8 cellular contexts compared by ENCODE assay signal in the genomic region with DNA sequence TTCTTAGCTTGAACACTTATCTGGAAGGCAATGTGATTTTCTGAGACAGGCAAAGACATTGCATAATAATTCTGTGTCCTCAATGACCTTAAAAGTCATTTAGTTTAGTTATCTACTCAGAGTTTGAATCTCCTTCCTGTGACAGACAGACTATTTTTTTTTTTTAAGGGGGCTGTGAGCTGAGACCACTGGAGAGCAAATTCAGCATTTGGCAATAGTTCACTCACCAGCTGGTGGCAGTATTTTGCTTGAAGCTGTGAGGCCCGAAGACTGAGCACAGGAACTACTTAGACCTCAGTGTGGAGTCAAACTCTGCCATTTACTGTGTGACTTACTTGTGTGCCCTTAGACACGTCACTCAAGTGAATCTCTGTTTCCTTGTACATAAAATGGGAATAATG. TPM values are rescaled to one million over a fixed set of nuclear protein-coding genes. Genes with fewer than 3 reads are reported as not detected.
A peak's percentile ranks its signal among the peaks of the same experiment; 100 is the strongest.
DNase-seq lines count a peak whose midpoint lies in the region; ATAC-seq and TF ChIP-seq lines count a peak whose summit lies in the region.

No MANE protein-coding gene starts in this region.

- WGBS in heart right ventricle, 2 donors: 7 to 12% methylated on average over 2 of the region's 2 CpGs
- 0 to 17% methylated on average over 2 of the region's 2 CpGs for WGBS in tibial nerve, 2 donors

- CTCF ChIA-PET in BJ (lab: Yijun Ruan, JAX): interaction anchor here (0.5 to 1.7 kb wide), 7 partner anchors 10 to 513 kb away, joined by 3 to 7 read pairs (median 3); no protein-coding TSS in a partner anchor
- CTCF ChIA-PET in WTC11 (lab: Charles Lee): interaction anchor here (0.6 to 3.4 kb wide), 25 partner anchors 9 to 259 kb away, joined by 3 to 18 read pairs (median 5); a partner anchor contains a TSS
- CTCF ChIA-PET in CD4-positive, alpha-beta T cell (lab: Charles Lee): interaction anchor here (0.7 kb wide), 1 partner anchor 17 kb away, joined by 3 read pairs; no protein-coding TSS in a partner anchor

- H3K4me3 Mint-ChIP-seq in WTC11: no peak overlapping the region
- no peak overlapping the region for H3K4me3 Mint-ChIP-seq in CD4-positive, alpha-beta T cell

- no peaks in the 10 kb centered on the region for H3K27me3 Mint-ChIP-seq in WTC11 (ENCODE audit: low read depth)
- peaks cover 35% of the 10 kb centered on the region for H3K27me3 Mint-ChIP-seq in CD4-positive, alpha-beta T cell

- H3K4me3 ChIP-seq in BJ (ENCODE audit: low read depth, low read length) (no peak overlapping the region), NB4 (ENCODE audit: low read depth, low read length) (no peak overlapping the region), heart right ventricle (no peak overlapping the region), tibial nerve (no peak overlapping the region)

- TF ChIP-seq POLR2A in NB4 (IDR thresholded peaks at IDR 0.05; ENCODE audit: extremely low read depth, insufficient read length): no peak
- TF ChIP-seq POLR2A in tibial nerve (IDR thresholded peaks at IDR 0.05): no peak

- no peaks in the 10 kb centered on the region for H3K36me3 ChIP-seq in BJ (ENCODE audit: control insufficient read depth, insufficient read depth, low read length)
- no peaks in the 10 kb centered on the region for H3K36me3 ChIP-seq in heart right ventricle
- H3K36me3 ChIP-seq in tibial nerve: no peaks in the 10 kb centered on the region

- TF ChIP-seq CTCF in BJ (IDR thresholded peaks at IDR 0.05; ENCODE audit: insufficient read depth, low read depth, low read length) (peak; percentile 45), NB4 (IDR thresholded peaks at IDR 0.05; ENCODE audit: low read depth, low read length) (peak; percentile 46), WTC11 (IDR thresholded peaks at IDR 0.05) (no peak), heart right ventricle (IDR thresholded peaks at IDR 0.05) (peak in 8 of 9 donors; percentile 7 to 58 (median 44)), tibial nerve (IDR thresholded peaks at IDR 0.05) (peak in 3 of 5 experiments; percentile 21 to 25 (median 25))
- no peak for TF ChIP-seq CTCF in CD4-positive, alpha-beta T cell (IDR thresholded peaks at IDR 0.05)

- DNase-seq in BJ (ENCODE audit: low read depth) (no peak), NB4 (ENCODE audit: low read depth) (peak; percentile 56), WTC11 (ENCODE audit: low spot score) (peak; percentile 63), heart right ventricle (peak in 1 of 2 donors; percentile 8), tibial nerve (ENCODE audit: low spot score in 2 of 2) (no peak)
- no peak for DNase-seq in CD4-positive, alpha-beta T cell
- no peak for DNase-seq in stimulated activated naive CD4-positive, alpha-beta T cell treated with Interleukin-2 at 50 U/mL for 16 hours (lab: John Stamatoyannopoulos, UW)

- H3K4me1 Mint-ChIP-seq in WTC11: 0 out of 2 replicates have a peak, but pooled peaks cover 2% of the 10 kb centered on the region
- H3K4me1 Mint-ChIP-seq in CD4-positive, alpha-beta T cell (ENCODE audit: low read depth): no peaks in the 10 kb centered on the region

- H3K36me3 Mint-ChIP-seq in WTC11: peaks cover 12% of the 10 kb centered on the region; the same call in 1 of the 2 replicates
- H3K36me3 Mint-ChIP-seq in CD4-positive, alpha-beta T cell (ENCODE audit: low read depth): no peaks in the 10 kb centered on the region

- ATAC-seq in GM18868 (IDR thresholded peaks at IDR 0.05; ENCODE audit: unreplicated experiment): peak; percentile 74
- ATAC-seq in WTC11: peak; percentile 87
- peak in 1 of 8 donors; percentile 67 for ATAC-seq in heart right ventricle
- no peak for ATAC-seq in CD4-positive, alpha-beta T cell (ENCODE audit: poor library complexity)

- POLR2A ChIA-PET in BJ (lab: Charles Lee) (no interaction called here), WTC11 (lab: Charles Lee) (interaction anchor here (0.6 to 0.8 kb wide), 3 partner anchors 10 to 243 kb away, joined by 3 read pairs; a partner anchor contains a TSS)
- POLR2A ChIA-PET in CD4-positive, alpha-beta T cell (lab: Charles Lee): no interaction called here

- peaks cover 0 to 32% (median 0%) of the 10 kb centered on the region in 9 donors for H3K4me1 ChIP-seq in heart right ventricle
- H3K4me1 ChIP-seq in tibial nerve: no peaks in the 10 kb centered on the region

- no peak for TF ChIP-seq EP300 in tibial nerve (IDR thresholded peaks at IDR 0.05)

- H3K27ac Mint-ChIP-seq in WTC11: no peak overlapping the region
- H3K27ac Mint-ChIP-seq in CD4-positive, alpha-beta T cell: no peak overlapping the region

- H3K27me3 ChIP-seq in BJ (ENCODE audit: control insufficient read depth, insufficient read depth, low read length) (no peaks in the 10 kb centered on the region), heart right ventricle (peaks cover 0 to 21% (median 4%) of the 10 kb centered on the region in 7 donors), tibial nerve (no peaks in the 10 kb centered on the region)
- peaks cover 8% of the 10 kb centered on the region for H3K27me3 ChIP-seq in CD4-positive, alpha-beta T cell (ENCODE audit: control insufficient read depth, insufficient read depth, low read length)

- intact Hi-C loops in heart right ventricle (cut with DNase I): loop anchor here in 7 of 10 donors (1.0 to 10.0 kb wide), 3 partner anchors 109 to 221 kb away; no protein-coding TSS in a partner anchor
- intact Hi-C loops in CD4-positive, alpha-beta T cell (cut with DNase I, micrococcal nuclease): no loop called here

- H3K27ac ChIP-seq in heart right ventricle (no peak overlapping the region), tibial nerve (no peak overlapping the region)
- H3K27ac ChIP-seq in CD4-positive, alpha-beta T cell (ENCODE audit: low read depth, low read length): no peak overlapping the region

- H3K9me3 Mint-ChIP-seq in WTC11: peaks cover 20% of the 10 kb centered on the region
- H3K9me3 Mint-ChIP-seq in CD4-positive, alpha-beta T cell: no peaks in the 10 kb centered on the region

- H3K9me3 ChIP-seq in heart right ventricle (no peaks in the 10 kb centered on the region), tibial nerve (no peaks in the 10 kb centered on the region)
- no peaks in the 10 kb centered on the region for H3K9me3 ChIP-seq in CD4-positive, alpha-beta T cell (ENCODE audit: control insufficient read depth, low read length)

TF ChIP-seq in WTC11, 78 proteins besides CTCF, POLR2A, EP300 and RAD21:
- TF ChIP-seq, protein P1, sequence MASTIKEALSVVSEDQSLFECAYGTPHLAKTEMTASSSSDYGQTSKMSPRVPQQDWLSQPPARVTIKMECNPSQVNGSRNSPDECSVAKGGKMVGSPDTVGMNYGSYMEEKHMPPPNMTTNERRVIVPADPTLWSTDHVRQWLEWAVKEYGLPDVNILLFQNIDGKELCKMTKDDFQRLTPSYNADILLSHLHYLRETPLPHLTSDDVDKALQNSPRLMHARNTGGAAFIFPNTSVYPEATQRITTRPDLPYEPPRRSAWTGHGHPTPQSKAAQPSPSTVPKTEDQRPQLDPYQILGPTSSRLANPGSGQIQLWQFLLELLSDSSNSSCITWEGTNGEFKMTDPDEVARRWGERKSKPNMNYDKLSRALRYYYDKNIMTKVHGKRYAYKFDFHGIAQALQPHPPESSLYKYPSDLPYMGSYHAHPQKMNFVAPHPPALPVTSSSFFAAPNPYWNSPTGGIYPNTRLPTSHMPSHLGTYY (CRISPR knock-in tag; IDR thresholded peaks at IDR 0.05): no peak
- TF ChIP-seq TEAD1 (CRISPR knock-in tag; IDR thresholded peaks at IDR 0.05) (no peak), CREB1 (CRISPR knock-in tag; IDR thresholded peaks at IDR 0.05) (no peak), GABPB1 (CRISPR knock-in tag; IDR thresholded peaks at IDR 0.05) (peak; percentile 41; the same call in 1 of the 2 replicates)

RNA-seq across cellular contexts. Expression of a gene that starts 22.9 kb away (rescaled TPM):
- polyA plus RNA-seq in BJ (2011; rRNA removed): 0.33 and 0.44 TPM in 2 replicates
- 0.14 TPM in 1 of 2 replicates, not detected in the other for polyA minus RNA-seq in BJ (2011; rRNA and poly(A)+ RNA removed)
- 9.2 to 12.4 TPM (median 10.9 TPM) in 3 replicates for total RNA-seq in WTC11 (2021)
- total RNA-seq in heart right ventricle: 10 to 100 TPM; 16.9 to 57.6 (median 28.1) TPM
- polyA plus RNA-seq in heart right ventricle: 10 to 100 TPM; 20.4 to 25.7 TPM
- total RNA-seq in tibial nerve: 100 to 1,000 TPM in 3 of 4 donors, 10 to 100 TPM in 1; 82.8 to 136 (median 113) TPM
- total RNA-seq in CD4-positive, alpha-beta T cell: not detected

RNA-seq across cellular contexts. Expression of a gene that starts 28.4 kb away (rescaled TPM):
- polyA plus RNA-seq in BJ (2011; rRNA removed) (14.9 and 25.0 TPM in 2 replicates), heart right ventricle (10 to 100 TPM in 1 of 2 donors, 1 to 10 TPM in 1; 3.7 to 15.1 TPM)
- polyA minus RNA-seq in BJ (2011; rRNA and poly(A)+ RNA removed): 5.3 and 5.8 TPM in 2 replicates
- total RNA-seq in WTC11 (2021) (72.9 to 89.9 TPM (median 86.8 TPM) in 3 replicates), heart right ventricle (10 to 100 TPM in 2 of 10 donors, 1 to 10 TPM in 8; 5.9 to 11.9 (median 9.0) TPM), tibial nerve (10 to 100 TPM; 18.6 to 58.3 (median 44.8) TPM)
- total RNA-seq in CD4-positive, alpha-beta T cell: 10 to 100 TPM; 13.3 to 15.1 TPM

Comparison
In these comparisons a context has a peak if more than half of its experiments do, and no peak if none do; other contexts are left out.
1. DNase-seq: peak in NB4 (single experiment) and WTC11 (single experiment); none in BJ (single experiment), tibial nerve (0 of 2), CD4-positive, alpha-beta T cell (0 of 10) and stimulated activated naive CD4-positive, alpha-beta T cell treated with Interleukin-2 at 50 U/mL for 16 hours (single experiment).
2. CTCF ChIP-seq: peak in BJ (single experiment), NB4 (single experiment), heart right ventricle (8 of 9) and tibial nerve (3 of 5); none in WTC11 (single experiment) and CD4-positive, alpha-beta T cell (single experiment).
3. RNA of a gene that starts 22.9 kb away (total RNA-seq): 82.8 to 136 TPM in tibial nerve, 16.9 to 57.6 TPM in heart right ventricle and 9.2 to 12.4 TPM in WTC11; not detected in CD4-positive, alpha-beta T cell; every median in the first group is over 10 times any median in the second.
4. intact Hi-C loops: an anchor here in heart right ventricle (1.0 to 10.0 kb wide); none called in CD4-positive, alpha-beta T cell.